ENCODE assay signal across 8 cellular contexts in genomic region chr5:151771259-151772028, GRCh38. TPM values are rescaled to one million over a fixed set of nuclear protein-coding genes. Genes with fewer than 3 reads are reported as not detected.
DNase-seq lines count a peak whose midpoint lies in the region; ATAC-seq and TF ChIP-seq lines count a peak whose summit lies in the region.

G3BP1 (plus strand) TSS chr5:151771954; CDS start chr5:151786621, 14,667 bp downstream.

- H3K9me3 Mint-ChIP-seq in activated CD4-positive, alpha-beta T cell treated with anti-CD3 and anti-CD28 coated beads, Interleukin-2, amount 10 ng/mL, durations not matched to agents 24 days and 14 days, result no peaks in the 10 kb centered on the region

- H3K4me1 ChIP-seq in colonic mucosa, result peaks cover 10% of the 10 kb centered on the region

- peak within 1 kb of the TSS; percentile 92 for H3K27ac Mint-ChIP-seq in activated CD4-positive, alpha-beta T cell treated with anti-CD3 and anti-CD28 coated beads, Interleukin-2, amount 10 ng/mL, durations not matched to agents 24 days and 14 days

- peak; percentile 87 for ATAC-seq in GM19324 (IDR thresholded peaks at IDR 0.05; ENCODE audit: low FRiP score, unreplicated experiment)
- peak; percentile 77 for ATAC-seq in HG03469 (IDR thresholded peaks at IDR 0.05; ENCODE audit: unreplicated experiment)

- H3K27ac ChIP-seq in colonic mucosa, result peak within 1 kb of the TSS; percentile 92

- no peaks in the 10 kb centered on the region for H3K27me3 ChIP-seq in colonic mucosa

- H3K4me3 ChIP-seq in colonic mucosa, result peak within 1 kb of the TSS; percentile 75

- H3K9ac ChIP-seq in colonic mucosa (ENCODE audit: low read depth in 2 of 2, low read length in 2 of 2), result peak within 1 kb of the TSS; percentile 91 to 97

- H3K36me3 ChIP-seq in colonic mucosa, result no peaks in the 10 kb centered on the region

- DNase-seq in C1 segment of cervical spinal cord (lab: John Stamatoyannopoulos, UW), result peak; percentile 92 to 100 (median 100)
- DNase-seq in NCI-H526 treated with DMSO at 0.1 percent for 48 hours (lab: John Stamatoyannopoulos, UW), result peak; percentile 100
- peak; percentile 100 for DNase-seq in activated CD4-positive, alpha-beta T cell treated with anti-CD3 and anti-CD28 coated beads, Interleukin-2, amount 10 ng/mL, durations not matched to agents 24 days and 14 days
- DNase-seq in colonic mucosa, result peak; percentile 100
- DNase-seq in kidney tubule cell (ENCODE audit: low spot score), result peak; percentile 100
- peak; percentile 94 to 99 (median 96) for DNase-seq in stimulated activated CD4-positive, alpha-beta T cell treated with anti-CD3 and anti-CD28 coated beads, Interleukin-1b, Interleukin-23, amount 100 ng/mL, for 24 hours (ENCODE audit: low read depth in 4 of 4, low spot score in 1 of 4)

- TF ChIP-seq CTCF in colonic mucosa (IDR thresholded peaks at IDR 0.05), result peak; percentile 55

- intact Hi-C loops in activated CD4-positive, alpha-beta T cell treated with anti-CD3 and anti-CD28 coated beads, Interleukin-2, amount 10 ng/mL, durations not matched to agents 24 days and 14 days (cut with micrococcal nuclease), result loop anchor here (1.0 to 10.0 kb wide), 8 partner anchors 13 to 1415 kb away; partner anchors contain the start of genes ANXA6, ATOX1, SLC36A1 and TCOF1
- intact Hi-C loops in colonic mucosa (cut with DNase I), result no loop called here

- peak within 1 kb of the TSS; percentile 98 for H3K4me3 Mint-ChIP-seq in activated CD4-positive, alpha-beta T cell treated with anti-CD3 and anti-CD28 coated beads, Interleukin-2, amount 10 ng/mL, durations not matched to agents 24 days and 14 days

- no peaks in the 10 kb centered on the region for H3K9me3 ChIP-seq in colonic mucosa

- H3K36me3 Mint-ChIP-seq in activated CD4-positive, alpha-beta T cell treated with anti-CD3 and anti-CD28 coated beads, Interleukin-2, amount 10 ng/mL, durations not matched to agents 24 days and 14 days (ENCODE audit: low read depth), result peaks cover 32% of the 10 kb centered on the region

- H3K27me3 Mint-ChIP-seq in activated CD4-positive, alpha-beta T cell treated with anti-CD3 and anti-CD28 coated beads, Interleukin-2, amount 10 ng/mL, durations not matched to agents 24 days and 14 days, result no peaks in the 10 kb centered on the region

- H3K4me1 Mint-ChIP-seq in activated CD4-positive, alpha-beta T cell treated with anti-CD3 and anti-CD28 coated beads, Interleukin-2, amount 10 ng/mL, durations not matched to agents 24 days and 14 days, result peaks cover 30% of the 10 kb centered on the region

RNA-seq across cellular contexts. Expression of gene G3BP1, which starts in this region (rescaled TPM):
- 362 and 367 TPM in 2 replicates for total RNA-seq in activated CD4-positive, alpha-beta T cell treated with anti-CD3 and anti-CD28 coated beads, Interleukin-2, amount 10 ng/mL, durations not matched to agents 24 days and 14 days
- 100 to 1,000 TPM; 136 to 203 TPM for total RNA-seq in colonic mucosa

Comparison
In these comparisons a context has a peak if more than half of its experiments do, and no peak if none do; other contexts are left out.
1. Peak in every context shown above with its lines: DNase-seq, ATAC-seq, H3K4me3 ChIP-seq and H3K27ac ChIP-seq.